ENCODE assay signal across 8 cellular contexts in genomic region chr5:151771259-151772028, GRCh38. TPM values are rescaled to one million over a fixed set of nuclear protein-coding genes. Genes with fewer than 3 reads are reported as not detected.
A peak's percentile ranks its signal among the peaks of the same experiment; 100 is the strongest.
DNase-seq lines count a peak whose midpoint lies in the region; ATAC-seq, FAIRE-seq and TF ChIP-seq lines count a peak whose summit lies in the region.

Gene G3BP1, plus strand, starts transcription at chr5:151771954. Its CDS starts 14,667 bp downstream, at chr5:151786621.

- H3K9ac ChIP-seq in OCI-LY3 (ENCODE audit: low read length) = peak within 1 kb of the TSS; percentile 97

- H4K20me1 ChIP-seq in OCI-LY3 (ENCODE audit: insufficient read depth, low read length) = peaks cover 43% of the 10 kb centered on the region

- peak within 1 kb of the TSS; percentile 97 for H3K4me2 ChIP-seq in OCI-LY3 (ENCODE audit: low read length)

- H3K9me3 ChIP-seq in OCI-LY3 (ENCODE audit: insufficient read depth, low read length) (no peaks in the 10 kb centered on the region), mesodermal cell (ENCODE audit: control insufficient read depth, low read length) (no peaks in the 10 kb centered on the region)

- peak; percentile 100 for DNase-seq in DMS 273 treated with DMSO at 0.1 percent for 48 hours (lab: John Stamatoyannopoulos, UW)
- peak; percentile 97 for DNase-seq in HuH-7 (ENCODE audit: low spot score)
- DNase-seq in activated CD8-positive, alpha-beta memory T cell treated with anti-CD3 and anti-CD28 coated beads, Interleukin-2, amount 50 U/mL, for 48 hours = peak; percentile 96
- peak; percentile 96 to 100 for DNase-seq in stimulated activated CD8-positive, alpha-beta memory T cell treated with anti-CD3 and anti-CD28 coated beads, Interleukin-15, amount 100 ng/mL, for 4 hours (ENCODE audit: low read depth in 2 of 2)

- peak; percentile 100 for FAIRE-seq in endometrium (lab: Jason Lieb, UNC)

- H2AFZ ChIP-seq in OCI-LY3 (ENCODE audit: low read depth, low read length) = no peak within 1 kb of the TSS

- H3K79me2 ChIP-seq in OCI-LY3 (ENCODE audit: low read length) = peaks cover 59% of the 10 kb centered on the region

- H3K36me3 ChIP-seq in OCI-LY3 (replicated peaks; ENCODE audit: low read depth, low read length) (peaks cover 12% of the 10 kb centered on the region), mesodermal cell (ENCODE audit: control insufficient read depth, insufficient read depth, low read length) (peaks cover 11% of the 10 kb centered on the region)

- H3K4me1 ChIP-seq in OCI-LY3 (ENCODE audit: low read length) (peaks cover 26% of the 10 kb centered on the region), mesodermal cell (ENCODE audit: control insufficient read depth, insufficient read depth, low read length, poor library complexity, severe bottlenecking) (peaks cover 10% of the 10 kb centered on the region)

- TF ChIP-seq CTCF in OCI-LY3 (IDR thresholded peaks at IDR 0.05; ENCODE audit: low read depth, low read length) = peak; percentile 37; the same call in 1 of the 2 replicates

- peak within 1 kb of the TSS; percentile 90 for H3K27ac ChIP-seq in OCI-LY3 (ENCODE audit: low read length)
- H3K27ac ChIP-seq in mesodermal cell (ENCODE audit: low read depth, low read length, severe bottlenecking) = peak within 1 kb of the TSS; percentile 99

- WGBS in mesodermal cell (ENCODE audit: insufficient coverage in 2 of 2), 2 experiments = 0% methylated on average over 45 to 49 of the region's 49 CpGs

- peak within 1 kb of the TSS; percentile 91 for H3K4me3 ChIP-seq in OCI-LY3 (ENCODE audit: low read length)
- peak within 1 kb of the TSS; percentile 99 for H3K4me3 ChIP-seq in mesodermal cell (ENCODE audit: extremely low read depth, insufficient read depth, low read length, poor library complexity, severe bottlenecking)

- ATAC-seq in GM21515 (IDR thresholded peaks at IDR 0.05; ENCODE audit: unreplicated experiment) = peak; percentile 79

- H3K27me3 ChIP-seq in OCI-LY3 (ENCODE audit: low read depth, low read length) = no peaks in the 10 kb centered on the region

RNA-seq across cellular contexts. Expression of gene G3BP1, which starts in this region (rescaled TPM):
- 88.3 TPM for polyA plus RNA-seq in mesodermal cell (2013, experiment 1 of 2)
- 84.1 TPM for polyA plus RNA-seq in mesodermal cell (2013, experiment 2 of 2)

Comparison
In these comparisons a context has a peak if more than half of its experiments do, and no peak if none do; other contexts are left out.
1. Peak in every context shown above with its lines: DNase-seq, ATAC-seq, H3K4me3 ChIP-seq and H3K27ac ChIP-seq.